ENCODE assay signal across 1 cellular context in the genomic region with DNA sequence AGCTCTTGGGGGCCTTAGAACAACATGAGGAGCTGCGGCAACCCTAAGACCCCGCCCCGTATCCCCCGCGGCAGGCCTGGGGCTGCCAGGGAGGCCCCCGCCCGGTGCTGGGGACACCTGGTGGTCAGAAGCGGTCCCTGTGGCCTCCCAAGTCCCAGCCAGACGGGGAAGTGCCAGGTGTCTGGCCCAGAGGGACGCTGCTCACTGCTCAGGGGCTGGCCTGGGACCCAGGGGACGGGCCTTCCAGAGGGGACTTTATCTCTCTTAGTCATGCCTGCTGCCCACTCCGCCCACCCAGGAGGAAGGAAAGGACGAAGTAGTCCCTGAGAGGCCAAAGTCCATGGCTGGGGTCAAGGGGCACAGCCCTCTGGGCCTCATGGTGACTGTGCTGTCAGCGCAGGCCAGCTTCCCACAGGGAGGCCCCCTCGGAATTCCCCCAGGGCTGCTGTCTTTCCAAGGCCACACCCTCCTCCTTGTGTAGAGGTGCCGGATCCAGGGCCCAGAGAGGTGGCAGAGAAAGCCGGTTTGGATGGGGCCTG.
A peak's percentile ranks its signal among the peaks of the same experiment; 100 is the strongest.
TF ChIP-seq lines count a peak whose summit lies in the region.

No MANE protein-coding gene starts in this region.

TF ChIP-seq in HepG2, 621 proteins besides CTCF, POLR2A, EP300 and RAD21 (continued from another document and continues in another):
- TF ChIP-seq, protein P1, sequence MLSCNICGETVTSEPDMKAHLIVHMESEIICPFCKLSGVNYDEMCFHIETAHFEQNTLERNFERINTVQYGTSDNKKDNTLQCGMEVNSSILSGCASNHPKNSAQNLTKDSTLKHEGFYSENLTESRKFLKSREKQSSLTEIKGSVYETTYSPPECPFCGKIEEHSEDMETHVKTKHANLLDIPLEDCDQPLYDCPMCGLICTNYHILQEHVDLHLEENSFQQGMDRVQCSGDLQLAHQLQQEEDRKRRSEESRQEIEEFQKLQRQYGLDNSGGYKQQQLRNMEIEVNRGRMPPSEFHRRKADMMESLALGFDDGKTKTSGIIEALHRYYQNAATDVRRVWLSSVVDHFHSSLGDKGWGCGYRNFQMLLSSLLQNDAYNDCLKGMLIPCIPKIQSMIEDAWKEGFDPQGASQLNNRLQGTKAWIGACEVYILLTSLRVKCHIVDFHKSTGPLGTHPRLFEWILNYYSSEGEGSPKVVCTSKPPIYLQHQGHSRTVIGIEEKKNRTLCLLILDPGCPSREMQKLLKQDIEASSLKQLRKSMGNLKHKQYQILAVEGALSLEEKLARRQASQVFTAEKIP (CRISPR knock-in tag; IDR thresholded peaks at IDR 0.05; ENCODE audit: borderline replicate concordance) = no peak
- TF ChIP-seq FIP1L1 (IDR thresholded peaks at IDR 0.05; ENCODE audit: borderline replicate concordance, insufficient read depth, low read depth, low read length) (no peak), SP1 (IDR thresholded peaks at IDR 0.05) (no peak), SP1 (CRISPR knock-in tag; IDR thresholded peaks at IDR 0.05) (no peak; the same call in 1 of the 2 replicates), AKAP8 (CRISPR knock-in tag; IDR thresholded peaks at IDR 0.05) (peak; percentile 41; the same call in 1 of the 2 replicates), ELF3 (CRISPR knock-in tag; IDR thresholded peaks at IDR 0.05) (peak; percentile 47), KDM3A (CRISPR knock-in tag; IDR thresholded peaks at IDR 0.05; ENCODE audit: low read depth) (no peak), FOSL1 (CRISPR knock-in tag; IDR thresholded peaks at IDR 0.05; ENCODE audit: borderline replicate concordance) (0 out of 2 replicates have a peak, but pooled peaks have one; percentile 30), GATAD2A (CRISPR knock-in tag; IDR thresholded peaks at IDR 0.05) (peak; percentile 72), ZNF652 (CRISPR knock-in tag; IDR thresholded peaks at IDR 0.05; ENCODE audit: borderline replicate concordance, low read depth) (no peak), ZFP41 (CRISPR knock-in tag; IDR thresholded peaks at IDR 0.05; ENCODE audit: borderline replicate concordance) (no peak), ARHGAP35 (CRISPR knock-in tag; IDR thresholded peaks at IDR 0.05; ENCODE audit: borderline replicate concordance) (no peak), FOXA1 (IDR thresholded peaks at IDR 0.05) (no peak), FOXA1 (CRISPR knock-in tag; IDR thresholded peaks at IDR 0.05) (no peak), NFRKB (IDR thresholded peaks at IDR 0.05) (no peak), THAP11 (CRISPR knock-in tag; IDR thresholded peaks at IDR 0.05) (peak; percentile 26; the same call in 1 of the 2 replicates), MIXL1 (CRISPR knock-in tag; IDR thresholded peaks at IDR 0.05) (no peak), ZNF274 (CRISPR knock-in tag; IDR thresholded peaks at IDR 0.05) (peak; percentile 36; the same call in 1 of the 2 replicates), CCAR2 (optimal IDR thresholded peaks at IDR 0.05; ENCODE audit: low read depth, low read length) (peak; percentile 58), HMG20A (CRISPR knock-in tag; IDR thresholded peaks at IDR 0.05; ENCODE audit: borderline replicate concordance) (no peak; the same call in 1 of the 2 replicates), SMARCE1 (IDR thresholded peaks at IDR 0.05; ENCODE audit: borderline replicate concordance) (no peak), ZKSCAN5 (CRISPR knock-in tag; IDR thresholded peaks at IDR 0.05) (no peak), RORA (CRISPR knock-in tag; IDR thresholded peaks at IDR 0.05) (no peak), ZNF746 (CRISPR knock-in tag; IDR thresholded peaks at IDR 0.05) (peak; percentile 45; the same call in 1 of the 2 replicates), SMAD9 (CRISPR knock-in tag; IDR thresholded peaks at IDR 0.05) (no peak), HOXD1 (CRISPR knock-in tag; IDR thresholded peaks at IDR 0.05) (no peak), ZNF317 (CRISPR knock-in tag; IDR thresholded peaks at IDR 0.05) (no peak), SMYD3 (CRISPR knock-in tag; IDR thresholded peaks at IDR 0.05) (no peak), ZNF558 (CRISPR knock-in tag; IDR thresholded peaks at IDR 0.05; ENCODE audit: borderline replicate concordance) (no peak), CBX2 (IDR thresholded peaks at IDR 0.05; ENCODE audit: low read depth, low read length) (no peak), CBX2 (CRISPR knock-in tag; IDR thresholded peaks at IDR 0.05; ENCODE audit: low read depth) (no peak), RXRB (CRISPR knock-in tag; IDR thresholded peaks at IDR 0.05; ENCODE audit: borderline replicate concordance) (no peak; the same call in 1 of the 2 replicates), ESRRA (CRISPR knock-in tag; IDR thresholded peaks at IDR 0.05; ENCODE audit: low read depth) (peak; percentile 89), HCFC1 (IDR thresholded peaks at IDR 0.05; ENCODE audit: low read depth, low read length) (no peak), MAZ (IDR thresholded peaks at IDR 0.05; ENCODE audit: borderline replicate concordance, low read depth, low read length) (no peak), MAZ (CRISPR knock-in tag; IDR thresholded peaks at IDR 0.05; ENCODE audit: low read depth) (no peak)
- TF ChIP-seq, protein P2, sequence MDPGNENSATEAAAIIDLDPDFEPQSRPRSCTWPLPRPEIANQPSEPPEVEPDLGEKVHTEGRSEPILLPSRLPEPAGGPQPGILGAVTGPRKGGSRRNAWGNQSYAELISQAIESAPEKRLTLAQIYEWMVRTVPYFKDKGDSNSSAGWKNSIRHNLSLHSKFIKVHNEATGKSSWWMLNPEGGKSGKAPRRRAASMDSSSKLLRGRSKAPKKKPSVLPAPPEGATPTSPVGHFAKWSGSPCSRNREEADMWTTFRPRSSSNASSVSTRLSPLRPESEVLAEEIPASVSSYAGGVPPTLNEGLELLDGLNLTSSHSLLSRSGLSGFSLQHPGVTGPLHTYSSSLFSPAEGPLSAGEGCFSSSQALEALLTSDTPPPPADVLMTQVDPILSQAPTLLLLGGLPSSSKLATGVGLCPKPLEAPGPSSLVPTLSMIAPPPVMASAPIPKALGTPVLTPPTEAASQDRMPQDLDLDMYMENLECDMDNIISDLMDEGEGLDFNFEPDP (CRISPR knock-in tag; conservative IDR thresholded peaks at IDR 0.05) = no peak
- TF ChIP-seq, protein P3, sequence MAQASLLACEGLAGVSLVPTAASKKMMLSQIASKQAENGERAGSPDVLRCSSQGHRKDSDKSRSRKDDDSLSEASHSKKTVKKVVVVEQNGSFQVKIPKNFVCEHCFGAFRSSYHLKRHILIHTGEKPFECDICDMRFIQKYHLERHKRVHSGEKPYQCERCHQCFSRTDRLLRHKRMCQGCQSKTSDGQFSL (CRISPR knock-in tag; IDR thresholded peaks at IDR 0.05) = no peak
- TF ChIP-seq, protein P4, sequence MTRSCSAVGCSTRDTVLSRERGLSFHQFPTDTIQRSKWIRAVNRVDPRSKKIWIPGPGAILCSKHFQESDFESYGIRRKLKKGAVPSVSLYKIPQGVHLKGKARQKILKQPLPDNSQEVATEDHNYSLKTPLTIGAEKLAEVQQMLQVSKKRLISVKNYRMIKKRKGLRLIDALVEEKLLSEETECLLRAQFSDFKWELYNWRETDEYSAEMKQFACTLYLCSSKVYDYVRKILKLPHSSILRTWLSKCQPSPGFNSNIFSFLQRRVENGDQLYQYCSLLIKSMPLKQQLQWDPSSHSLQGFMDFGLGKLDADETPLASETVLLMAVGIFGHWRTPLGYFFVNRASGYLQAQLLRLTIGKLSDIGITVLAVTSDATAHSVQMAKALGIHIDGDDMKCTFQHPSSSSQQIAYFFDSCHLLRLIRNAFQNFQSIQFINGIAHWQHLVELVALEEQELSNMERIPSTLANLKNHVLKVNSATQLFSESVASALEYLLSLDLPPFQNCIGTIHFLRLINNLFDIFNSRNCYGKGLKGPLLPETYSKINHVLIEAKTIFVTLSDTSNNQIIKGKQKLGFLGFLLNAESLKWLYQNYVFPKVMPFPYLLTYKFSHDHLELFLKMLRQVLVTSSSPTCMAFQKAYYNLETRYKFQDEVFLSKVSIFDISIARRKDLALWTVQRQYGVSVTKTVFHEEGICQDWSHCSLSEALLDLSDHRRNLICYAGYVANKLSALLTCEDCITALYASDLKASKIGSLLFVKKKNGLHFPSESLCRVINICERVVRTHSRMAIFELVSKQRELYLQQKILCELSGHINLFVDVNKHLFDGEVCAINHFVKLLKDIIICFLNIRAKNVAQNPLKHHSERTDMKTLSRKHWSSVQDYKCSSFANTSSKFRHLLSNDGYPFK (CRISPR knock-in tag; IDR thresholded peaks at IDR 0.05; ENCODE audit: borderline replicate concordance) = 0 out of 2 replicates have a peak, but pooled peaks have one; percentile 22
- TF ChIP-seq, protein P5, sequence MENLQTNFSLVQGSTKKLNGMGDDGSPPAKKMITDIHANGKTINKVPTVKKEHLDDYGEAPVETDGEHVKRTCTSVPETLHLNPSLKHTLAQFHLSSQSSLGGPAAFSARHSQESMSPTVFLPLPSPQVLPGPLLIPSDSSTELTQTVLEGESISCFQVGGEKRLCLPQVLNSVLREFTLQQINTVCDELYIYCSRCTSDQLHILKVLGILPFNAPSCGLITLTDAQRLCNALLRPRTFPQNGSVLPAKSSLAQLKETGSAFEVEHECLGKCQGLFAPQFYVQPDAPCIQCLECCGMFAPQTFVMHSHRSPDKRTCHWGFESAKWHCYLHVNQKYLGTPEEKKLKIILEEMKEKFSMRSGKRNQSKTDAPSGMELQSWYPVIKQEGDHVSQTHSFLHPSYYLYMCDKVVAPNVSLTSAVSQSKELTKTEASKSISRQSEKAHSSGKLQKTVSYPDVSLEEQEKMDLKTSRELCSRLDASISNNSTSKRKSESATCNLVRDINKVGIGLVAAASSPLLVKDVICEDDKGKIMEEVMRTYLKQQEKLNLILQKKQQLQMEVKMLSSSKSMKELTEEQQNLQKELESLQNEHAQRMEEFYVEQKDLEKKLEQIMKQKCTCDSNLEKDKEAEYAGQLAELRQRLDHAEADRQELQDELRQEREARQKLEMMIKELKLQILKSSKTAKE (CRISPR knock-in tag; IDR thresholded peaks at IDR 0.05; ENCODE audit: borderline replicate concordance) = no peak
- TF ChIP-seq, protein P6, sequence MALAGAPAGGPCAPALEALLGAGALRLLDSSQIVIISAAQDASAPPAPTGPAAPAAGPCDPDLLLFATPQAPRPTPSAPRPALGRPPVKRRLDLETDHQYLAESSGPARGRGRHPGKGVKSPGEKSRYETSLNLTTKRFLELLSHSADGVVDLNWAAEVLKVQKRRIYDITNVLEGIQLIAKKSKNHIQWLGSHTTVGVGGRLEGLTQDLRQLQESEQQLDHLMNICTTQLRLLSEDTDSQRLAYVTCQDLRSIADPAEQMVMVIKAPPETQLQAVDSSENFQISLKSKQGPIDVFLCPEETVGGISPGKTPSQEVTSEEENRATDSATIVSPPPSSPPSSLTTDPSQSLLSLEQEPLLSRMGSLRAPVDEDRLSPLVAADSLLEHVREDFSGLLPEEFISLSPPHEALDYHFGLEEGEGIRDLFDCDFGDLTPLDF (CRISPR knock-in tag; IDR thresholded peaks at IDR 0.05) = no peak
- TF ChIP-seq, protein P7, sequence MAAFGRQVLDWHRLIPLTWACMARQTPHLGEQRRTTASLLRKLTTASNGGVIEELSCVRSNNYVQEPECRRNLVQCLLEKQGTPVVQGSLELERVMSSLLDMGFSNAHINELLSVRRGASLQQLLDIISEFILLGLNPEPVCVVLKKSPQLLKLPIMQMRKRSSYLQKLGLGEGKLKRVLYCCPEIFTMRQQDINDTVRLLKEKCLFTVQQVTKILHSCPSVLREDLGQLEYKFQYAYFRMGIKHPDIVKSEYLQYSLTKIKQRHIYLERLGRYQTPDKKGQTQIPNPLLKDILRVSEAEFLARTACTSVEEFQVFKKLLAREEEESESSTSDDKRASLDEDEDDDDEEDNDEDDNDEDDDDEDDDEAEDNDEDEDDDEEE (CRISPR knock-in tag; IDR thresholded peaks at IDR 0.05) = no peak
- TF ChIP-seq, protein P8, sequence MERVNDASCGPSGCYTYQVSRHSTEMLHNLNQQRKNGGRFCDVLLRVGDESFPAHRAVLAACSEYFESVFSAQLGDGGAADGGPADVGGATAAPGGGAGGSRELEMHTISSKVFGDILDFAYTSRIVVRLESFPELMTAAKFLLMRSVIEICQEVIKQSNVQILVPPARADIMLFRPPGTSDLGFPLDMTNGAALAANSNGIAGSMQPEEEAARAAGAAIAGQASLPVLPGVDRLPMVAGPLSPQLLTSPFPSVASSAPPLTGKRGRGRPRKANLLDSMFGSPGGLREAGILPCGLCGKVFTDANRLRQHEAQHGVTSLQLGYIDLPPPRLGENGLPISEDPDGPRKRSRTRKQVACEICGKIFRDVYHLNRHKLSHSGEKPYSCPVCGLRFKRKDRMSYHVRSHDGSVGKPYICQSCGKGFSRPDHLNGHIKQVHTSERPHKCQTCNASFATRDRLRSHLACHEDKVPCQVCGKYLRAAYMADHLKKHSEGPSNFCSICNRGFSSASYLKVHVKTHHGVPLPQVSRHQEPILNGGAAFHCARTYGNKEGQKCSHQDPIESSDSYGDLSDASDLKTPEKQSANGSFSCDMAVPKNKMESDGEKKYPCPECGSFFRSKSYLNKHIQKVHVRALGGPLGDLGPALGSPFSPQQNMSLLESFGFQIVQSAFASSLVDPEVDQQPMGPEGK (CRISPR knock-in tag; IDR thresholded peaks at IDR 0.05) = peak; percentile 74
- TF ChIP-seq, protein P9, sequence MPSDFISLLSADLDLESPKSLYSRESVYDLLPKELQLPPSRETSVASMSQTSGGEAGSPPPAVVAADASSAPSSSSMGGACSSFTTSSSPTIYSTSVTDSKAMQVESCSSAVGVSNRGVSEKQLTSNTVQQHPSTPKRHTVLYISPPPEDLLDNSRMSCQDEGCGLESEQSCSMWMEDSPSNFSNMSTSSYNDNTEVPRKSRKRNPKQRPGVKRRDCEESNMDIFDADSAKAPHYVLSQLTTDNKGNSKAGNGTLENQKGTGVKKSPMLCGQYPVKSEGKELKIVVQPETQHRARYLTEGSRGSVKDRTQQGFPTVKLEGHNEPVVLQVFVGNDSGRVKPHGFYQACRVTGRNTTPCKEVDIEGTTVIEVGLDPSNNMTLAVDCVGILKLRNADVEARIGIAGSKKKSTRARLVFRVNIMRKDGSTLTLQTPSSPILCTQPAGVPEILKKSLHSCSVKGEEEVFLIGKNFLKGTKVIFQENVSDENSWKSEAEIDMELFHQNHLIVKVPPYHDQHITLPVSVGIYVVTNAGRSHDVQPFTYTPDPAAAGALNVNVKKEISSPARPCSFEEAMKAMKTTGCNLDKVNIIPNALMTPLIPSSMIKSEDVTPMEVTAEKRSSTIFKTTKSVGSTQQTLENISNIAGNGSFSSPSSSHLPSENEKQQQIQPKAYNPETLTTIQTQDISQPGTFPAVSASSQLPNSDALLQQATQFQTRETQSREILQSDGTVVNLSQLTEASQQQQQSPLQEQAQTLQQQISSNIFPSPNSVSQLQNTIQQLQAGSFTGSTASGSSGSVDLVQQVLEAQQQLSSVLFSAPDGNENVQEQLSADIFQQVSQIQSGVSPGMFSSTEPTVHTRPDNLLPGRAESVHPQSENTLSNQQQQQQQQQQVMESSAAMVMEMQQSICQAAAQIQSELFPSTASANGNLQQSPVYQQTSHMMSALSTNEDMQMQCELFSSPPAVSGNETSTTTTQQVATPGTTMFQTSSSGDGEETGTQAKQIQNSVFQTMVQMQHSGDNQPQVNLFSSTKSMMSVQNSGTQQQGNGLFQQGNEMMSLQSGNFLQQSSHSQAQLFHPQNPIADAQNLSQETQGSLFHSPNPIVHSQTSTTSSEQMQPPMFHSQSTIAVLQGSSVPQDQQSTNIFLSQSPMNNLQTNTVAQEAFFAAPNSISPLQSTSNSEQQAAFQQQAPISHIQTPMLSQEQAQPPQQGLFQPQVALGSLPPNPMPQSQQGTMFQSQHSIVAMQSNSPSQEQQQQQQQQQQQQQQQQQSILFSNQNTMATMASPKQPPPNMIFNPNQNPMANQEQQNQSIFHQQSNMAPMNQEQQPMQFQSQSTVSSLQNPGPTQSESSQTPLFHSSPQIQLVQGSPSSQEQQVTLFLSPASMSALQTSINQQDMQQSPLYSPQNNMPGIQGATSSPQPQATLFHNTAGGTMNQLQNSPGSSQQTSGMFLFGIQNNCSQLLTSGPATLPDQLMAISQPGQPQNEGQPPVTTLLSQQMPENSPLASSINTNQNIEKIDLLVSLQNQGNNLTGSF (CRISPR knock-in tag; IDR thresholded peaks at IDR 0.05) = no peak
